In genomic region chr1:203701606-203702005, GRCh38 we compare ENCODE assay signal across 15 cellular contexts.
DNase-seq lines count a peak whose midpoint lies in the region; ATAC-seq lines count a peak whose summit lies in the region.
"Had no signal": no experiment of that assay in that cellular context is flagged by ENCODE, and none has a peak within 500 bp of the region (broad histone marks: within the 10 kb centered on the region; RNA-seq: fewer than 3 reads in every experiment).

No MANE protein-coding gene starts in this region.

- peaks cover 16% of the 10 kb centered on the region; the same call in 1 of the 2 replicates for H3F3A ChIP-seq in GM23248 (ENCODE audit: insufficient read depth)

- peaks cover 1% of the 10 kb centered on the region for H3K4me1 Mint-ChIP-seq in activated naive CD8-positive, alpha-beta T cell (ENCODE audit: low read depth)
- H3K4me1 Mint-ChIP-seq in activated naive CD8-positive, alpha-beta T cell treated with anti-CD3 and anti-CD28 coated beads for 36 hours: no peaks in the 10 kb centered on the region
- peaks cover 5 to 13% (median 7%) of the 10 kb centered on the region in 4 donors for H3K4me1 Mint-ChIP-seq in naive thymus-derived CD8-positive, alpha-beta T cell
- H3K4me1 Mint-ChIP-seq: neural crest cell had no signal

- WGBS in GM23248 (ENCODE audit: low coverage in 1 of 2, low lambda C conversion rate in 2 of 2, missing lambda C conversion rate in 2 of 2), 2 experiments: 40 to 55% methylated on average over 4 of the region's 4 CpGs

- no peak for ATAC-seq in naive thymus-derived CD8-positive, alpha-beta T cell

- H2AFZ ChIP-seq in GM23248: no peak overlapping the region

- no peak overlapping the region for H3K4me3 ChIP-seq in GM23248
- H3K4me3 ChIP-seq: lung had no signal

- no peaks in the 10 kb centered on the region for H3K27me3 Mint-ChIP-seq in activated naive CD8-positive, alpha-beta T cell
- no peaks in the 10 kb centered on the region for H3K27me3 Mint-ChIP-seq in activated naive CD8-positive, alpha-beta T cell treated with anti-CD3 and anti-CD28 coated beads for 36 hours
- H3K27me3 Mint-ChIP-seq in naive thymus-derived CD8-positive, alpha-beta T cell: no peaks in the 10 kb centered on the region
- H3K27me3 Mint-ChIP-seq: activated B cell treated with CpG ODN at 0.5 μM for 24 hours; dendritic cell treated with granulocyte-macrophage colony-stimulating factor and Interleukin-4, amounts not matched to agents 40 ng/mL and 50 ng/mL, for 4 days; stimulated activated naive CD8-positive, alpha-beta T cell treated with anti-CD3 and anti-CD28 coated beads, Interleukin-15, Interleukin-2, amounts not matched to agents 100 ng/mL and 50 ng/mL, for 24 hours had no signal

- POLR2A ChIA-PET in naive thymus-derived CD8-positive, alpha-beta T cell (lab: Charles Lee): interaction anchor here (1.2 to 2.7 kb wide), 4 partner anchors 63 to 434 kb away, joined by 3 to 19 read pairs (median 8); partner anchors contain the start of genes ATP2B4 and LAX1

- H4K20me1 ChIP-seq in GM23248 (ENCODE audit: insufficient read depth): no peaks in the 10 kb centered on the region

- H3K9me2 ChIP-seq in GM23248 (ENCODE audit: insufficient read depth): no peaks in the 10 kb centered on the region

- no peak overlapping the region for H3K27ac ChIP-seq in GM23248

- peaks cover 4% of the 10 kb centered on the region for H3K36me3 Mint-ChIP-seq in activated naive CD8-positive, alpha-beta T cell
- H3K36me3 Mint-ChIP-seq in activated naive CD8-positive, alpha-beta T cell treated with anti-CD3 and anti-CD28 coated beads for 36 hours: no peaks in the 10 kb centered on the region
- H3K36me3 Mint-ChIP-seq in naive thymus-derived CD8-positive, alpha-beta T cell: peaks cover 0 to 51% (median 3%) of the 10 kb centered on the region in 3 donors

- H3K27me3 ChIP-seq in GM23248 (replicated peaks; ENCODE audit: insufficient read depth): no peaks in the 10 kb centered on the region

- no peak for DNase-seq in activated naive CD8-positive, alpha-beta T cell treated with anti-CD3 and anti-CD28 coated beads for 36 hours
- DNase-seq in cerebellar cortex (ENCODE audit: low spot score) (peak; percentile 7), GM23248 (no peak), NCI-H187 treated with DMSO at 0.1 percent for 48 hours (lab: John Stamatoyannopoulos, UW) (no peak), NCI-H748 (lab: John Stamatoyannopoulos, UW; ENCODE audit: unreplicated experiment) (no peak), NCI-H2196 treated with DMSO at 0.1 percent for 48 hours (lab: John Stamatoyannopoulos, UW; ENCODE audit: unreplicated experiment) (no peak)
- no peak for DNase-seq in naive thymus-derived CD8-positive, alpha-beta T cell
- DNase-seq: COR-L47, SW 1271 had no signal

- in situ Hi-C loops in GM23248 (cut with MboI): no loop called here

- peak overlapping the region; percentile 72 for H3K27ac Mint-ChIP-seq in activated naive CD8-positive, alpha-beta T cell
- no peak overlapping the region for H3K27ac Mint-ChIP-seq in activated naive CD8-positive, alpha-beta T cell treated with anti-CD3 and anti-CD28 coated beads for 36 hours
- peak overlapping the region in 6 of 10 donors; percentile 23 to 90 (median 60) for H3K27ac Mint-ChIP-seq in naive thymus-derived CD8-positive, alpha-beta T cell
- H3K27ac Mint-ChIP-seq: activated B cell treated with CpG ODN at 0.5 μM for 24 hours; dendritic cell treated with granulocyte-macrophage colony-stimulating factor and Interleukin-4, amounts not matched to agents 40 ng/mL and 50 ng/mL, for 4 days had no signal

- no peaks in the 10 kb centered on the region for H3K9me3 ChIP-seq in GM23248 (ENCODE audit: low read depth)

- H3K4me1 ChIP-seq in GM23248 (ENCODE audit: insufficient read depth): peaks cover 4% of the 10 kb centered on the region; the same call in 1 of the 2 replicates

- H3K36me3 ChIP-seq in GM23248 (ENCODE audit: low read depth): peaks cover 69% of the 10 kb centered on the region

- no peak overlapping the region for H3K9ac ChIP-seq in GM23248

- no peak overlapping the region for H3K4me2 ChIP-seq in GM23248 (ENCODE audit: unreplicated experiment)

- H3K4me3 Mint-ChIP-seq in activated naive CD8-positive, alpha-beta T cell: no peak overlapping the region
- H3K4me3 Mint-ChIP-seq in activated naive CD8-positive, alpha-beta T cell treated with anti-CD3 and anti-CD28 coated beads for 36 hours: no peak overlapping the region
- no peak overlapping the region for H3K4me3 Mint-ChIP-seq in naive thymus-derived CD8-positive, alpha-beta T cell
- H3K4me3 Mint-ChIP-seq: activated B cell treated with CpG ODN at 0.5 μM for 24 hours; dendritic cell treated with granulocyte-macrophage colony-stimulating factor and Interleukin-4, amounts not matched to agents 40 ng/mL and 50 ng/mL, for 4 days; neural crest cell; stimulated activated naive CD8-positive, alpha-beta T cell treated with anti-CD3 and anti-CD28 coated beads, Interleukin-15, Interleukin-2, amounts not matched to agents 100 ng/mL and 50 ng/mL, for 24 hours had no signal

- peaks cover 61% of the 10 kb centered on the region for H3K79me2 ChIP-seq in GM23248 (ENCODE audit: insufficient read depth)

- no peaks in the 10 kb centered on the region for H3K9me3 Mint-ChIP-seq in activated naive CD8-positive, alpha-beta T cell (ENCODE audit: low read depth)
- no peaks in the 10 kb centered on the region for H3K9me3 Mint-ChIP-seq in activated naive CD8-positive, alpha-beta T cell treated with anti-CD3 and anti-CD28 coated beads for 36 hours
- H3K9me3 Mint-ChIP-seq in naive thymus-derived CD8-positive, alpha-beta T cell: no peaks in the 10 kb centered on the region
- H3K9me3 Mint-ChIP-seq: activated B cell treated with CpG ODN at 0.5 μM for 24 hours; dendritic cell treated with granulocyte-macrophage colony-stimulating factor and Interleukin-4, amounts not matched to agents 40 ng/mL and 50 ng/mL, for 4 days; neural crest cell; stimulated activated naive CD8-positive, alpha-beta T cell treated with anti-CD3 and anti-CD28 coated beads, Interleukin-15, Interleukin-2, amounts not matched to agents 100 ng/mL and 50 ng/mL, for 24 hours had no signal
